10 cellular contexts compared by ENCODE assay signal in the genomic region with DNA sequence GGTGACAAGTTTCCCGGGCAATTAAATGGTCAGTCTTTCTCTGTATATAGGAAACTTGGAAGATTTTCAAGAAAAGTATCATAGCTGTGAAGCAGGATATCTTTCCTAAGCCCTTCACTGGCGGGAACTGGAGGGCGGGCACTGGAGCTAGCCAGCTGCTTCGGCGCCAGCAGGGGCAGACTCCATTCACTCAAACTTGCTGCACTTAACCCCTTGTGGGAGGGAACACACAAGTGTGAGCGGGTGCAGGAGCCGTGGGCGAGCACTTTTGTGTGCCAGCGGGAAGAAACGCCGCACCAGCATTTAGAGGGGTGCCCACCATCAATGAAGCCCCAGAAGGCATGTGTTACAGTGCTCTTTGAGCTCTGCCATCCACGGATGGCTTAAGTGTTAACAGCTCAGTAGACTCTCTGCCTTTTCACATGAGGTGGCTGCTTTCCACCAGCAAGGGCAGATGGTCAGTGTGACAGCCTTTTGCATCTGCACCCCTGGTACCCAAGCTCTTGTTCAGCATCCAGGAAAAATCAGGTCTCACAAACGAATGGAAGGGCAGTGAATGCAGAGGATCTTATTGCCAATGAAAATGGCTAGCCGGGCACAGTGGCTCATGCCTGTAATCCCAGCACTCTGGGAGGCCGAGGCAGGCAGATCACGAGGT.
DNase-seq lines count a peak whose midpoint lies in the region; ATAC-seq and TF ChIP-seq lines count a peak whose summit lies in the region.
"Had no signal": no experiment of that assay in that cellular context is flagged by ENCODE, and none has a peak within 500 bp of the region (broad histone marks: within the 10 kb centered on the region; RNA-seq: fewer than 3 reads in every experiment).

No MANE protein-coding gene starts in this region.

- ATAC-seq in right cardiac atrium, result peak; percentile 78 to 89
- ATAC-seq in GM21360 (IDR thresholded peaks at IDR 0.05; ENCODE audit: unreplicated experiment), result no peak

- TF ChIP-seq CTCF in astrocyte of the cerebellum (IDR thresholded peaks at IDR 0.05; ENCODE audit: low read depth, low read length, missing control alignments) (peak; percentile 17), transverse colon (IDR thresholded peaks at IDR 0.05) (no peak)

- no peaks in the 10 kb centered on the region for H3K36me3 ChIP-seq in transverse colon

- H3K27me3 ChIP-seq in right cardiac atrium (ENCODE audit: control insufficient read depth, insufficient read depth) (no peaks in the 10 kb centered on the region), transverse colon (no peaks in the 10 kb centered on the region)

- DNase-seq in NCI-H1092 treated with DMSO at 0.1 percent for 48 hours (lab: John Stamatoyannopoulos, UW) (peak; percentile 26), NCI-H1092 (lab: John Stamatoyannopoulos, UW) (no peak), astrocyte of the cerebellum (ENCODE audit: low read depth) (peak; percentile 11), right cardiac atrium (peak; percentile 71 to 83 (median 81)), substantia nigra (lab: John Stamatoyannopoulos, UW) (peak in 32 of 49 donors; percentile 7 to 54 (median 28)), CD1c-positive myeloid dendritic cell (ENCODE audit: extremely low spot score) (no peak), transverse colon (no peak)
- DNase-seq: stimulated activated naive CD4-positive, alpha-beta T cell had no signal

- H3K27ac ChIP-seq in right cardiac atrium (ENCODE audit: low read length) (no peak overlapping the region), substantia nigra (ENCODE audit: low read depth, low read length, poor library complexity, severe bottlenecking) (peak overlapping the region; percentile 24), transverse colon (no peak overlapping the region)
- H3K27ac ChIP-seq: 22Rv1 had no signal

- intact Hi-C loops in right cardiac atrium (cut with DNase I), result loop anchor here in 1 of 4 donors (10.0 kb wide), 1 partner anchor 102 kb away; no protein-coding TSS in a partner anchor
- intact Hi-C loops in transverse colon (cut with DNase I; ENCODE audit: low total_unique reads), result no loop called here

- no peaks in the 10 kb centered on the region for H3K9me3 ChIP-seq in right cardiac atrium (ENCODE audit: control insufficient read depth, low read length)
- no peaks in the 10 kb centered on the region for H3K9me3 ChIP-seq in transverse colon

- no peak for TF ChIP-seq EP300 in transverse colon (IDR thresholded peaks at IDR 0.05; ENCODE audit: low read depth)

- H3K4me3 ChIP-seq in astrocyte of the cerebellum (ENCODE audit: low read depth, low read length), result no peak overlapping the region
- H3K4me3 ChIP-seq in right cardiac atrium (ENCODE audit: low read length), result no peak overlapping the region
- no peak overlapping the region for H3K4me3 ChIP-seq in transverse colon

- in situ Hi-C loops in astrocyte of the cerebellum (cut with HindIII; ENCODE audit: low sequenced_read_pairs) (no loop called here), transverse colon (cut with MboI; ENCODE audit: low pct_ligation_motif_present in 1 of 4, low pct_unique_long_range_greater_than_20kb in 1 of 4, low sequenced_read_pairs in 3 of 4) (no loop called here)

- no peak for TF ChIP-seq POLR2A in transverse colon (IDR thresholded peaks at IDR 0.05)

- H3K4me1 ChIP-seq in right cardiac atrium (ENCODE audit: control insufficient read depth, insufficient read depth, low read length), result no peaks in the 10 kb centered on the region
- peaks cover 0 to 5% (median 2%) of the 10 kb centered on the region in 4 donors for H3K4me1 ChIP-seq in transverse colon

- WGBS in right cardiac atrium, result 24% methylated on average over 16 of the region's 16 CpGs
- WGBS in transverse colon (ENCODE audit: low coverage in 1 of 2), 2 donors, result 55% methylated on average over 16 of the region's 16 CpGs; no CpG with 5 or more reads in 1 of the 2 donors

Comparison
In these comparisons a context has a peak if more than half of its experiments do, and no peak if none do; other contexts are left out.
1. DNase-seq: peak in NCI-H1092 treated with DMSO at 0.1 percent for 48 hours (single experiment), astrocyte of the cerebellum (single experiment), right cardiac atrium (3 of 3) and substantia nigra (32 of 49); none in NCI-H1092 (single experiment), CD1c-positive myeloid dendritic cell (single experiment) and transverse colon (single experiment).